ENCODE assay signal across 1 cellular context in the genomic region with DNA sequence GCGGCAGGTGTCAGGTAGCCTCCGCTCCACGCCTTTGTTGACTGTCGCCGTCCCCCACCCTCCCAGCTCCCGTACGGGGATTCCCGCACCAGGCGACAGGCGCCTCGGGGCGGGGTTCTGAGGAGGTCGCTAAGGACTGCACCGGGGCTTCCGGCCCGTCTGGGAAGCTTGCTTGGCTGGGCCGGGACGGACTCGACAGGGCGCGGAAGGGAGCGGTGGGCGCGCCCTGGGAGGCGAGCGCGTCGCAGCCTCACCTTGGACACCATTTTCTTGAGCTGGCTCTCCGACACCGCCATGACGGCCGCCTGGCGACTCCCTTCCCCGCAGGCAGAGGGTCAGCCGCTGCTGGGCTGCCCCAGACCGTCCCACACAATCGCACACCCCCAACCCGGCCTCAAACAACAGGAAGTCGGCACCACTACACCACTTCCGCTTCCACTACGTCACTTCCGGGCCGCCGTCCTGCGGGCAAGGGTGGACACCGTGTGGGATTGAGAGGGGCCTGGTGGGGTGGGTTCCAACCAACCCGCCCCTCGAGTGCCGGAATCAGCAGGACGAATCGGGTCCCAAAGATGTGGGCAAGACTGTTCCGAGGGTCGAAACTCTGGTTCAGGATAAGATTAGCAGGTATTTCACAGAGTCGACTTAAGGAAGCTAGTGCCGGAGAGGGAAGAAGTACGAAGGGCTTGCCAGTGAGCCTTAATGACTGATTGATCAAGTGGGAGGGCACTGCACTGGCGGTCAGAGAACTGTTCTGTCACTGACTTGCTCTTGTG.
TF ChIP-seq lines count a peak whose summit lies in the region.

TSS of gene TSG101 (minus strand) at position 422 of the 776 bp plus-strand sequence. CDS start at position 296, 126 bp downstream.

TF ChIP-seq in HepG2, 621 proteins besides CTCF, POLR2A, EP300 and RAD21 (continued from another document and continues in another):
- TF ChIP-seq ZNF513 (CRISPR knock-in tag; conservative IDR thresholded peaks at IDR 0.05) (no peak), ZNF788 (CRISPR knock-in tag; IDR thresholded peaks at IDR 0.05; ENCODE audit: borderline replicate concordance) (peak; percentile 57; the same call in 1 of the 2 replicates), ZUFSP (CRISPR knock-in tag; IDR thresholded peaks at IDR 0.05; ENCODE audit: borderline replicate concordance) (no peak), MIER3 (CRISPR knock-in tag; IDR thresholded peaks at IDR 0.05; ENCODE audit: borderline replicate concordance) (no peak; the same call in 1 of the 2 replicates), ESRRA (CRISPR knock-in tag; IDR thresholded peaks at IDR 0.05; ENCODE audit: low read depth) (no peak), AGO2 (optimal IDR thresholded peaks at IDR 0.05; ENCODE audit: low read depth, low read length) (peak; percentile 93), ZSCAN22 (CRISPR knock-in tag; IDR thresholded peaks at IDR 0.05) (no peak), ZHX2 (IDR thresholded peaks at IDR 0.05; ENCODE audit: low read depth) (peak; percentile 77), ZHX2 (CRISPR knock-in tag; IDR thresholded peaks at IDR 0.05; ENCODE audit: borderline replicate concordance) (0 out of 2 replicates have a peak, but pooled peaks have one; percentile 34), FOXA3 (CRISPR knock-in tag; IDR thresholded peaks at IDR 0.05) (peak; percentile 79), BRCA1 (CRISPR knock-in tag; IDR thresholded peaks at IDR 0.05) (peak; percentile 39; the same call in 1 of the 2 replicates), ZNF24 (IDR thresholded peaks at IDR 0.05) (no peak), PRPF4 (IDR thresholded peaks at IDR 0.05; ENCODE audit: low read depth, low read length, poor library complexity, severe bottlenecking) (no peak), ZFP62 (CRISPR knock-in tag; IDR thresholded peaks at IDR 0.05) (no peak), SAP130 (CRISPR knock-in tag; IDR thresholded peaks at IDR 0.05; ENCODE audit: low read depth) (peak; percentile 97), ZNF607 (CRISPR knock-in tag; IDR thresholded peaks at IDR 0.05; ENCODE audit: borderline replicate concordance) (peak; percentile 94), NFRKB (IDR thresholded peaks at IDR 0.05) (no peak), ZNF724P (CRISPR knock-in tag; IDR thresholded peaks at IDR 0.05; ENCODE audit: borderline replicate concordance) (peak; percentile 77; the same call in 1 of the 2 replicates), HCFC1 (IDR thresholded peaks at IDR 0.05; ENCODE audit: low read depth, low read length) (peak; percentile 55), ZNF782 (CRISPR knock-in tag; IDR thresholded peaks at IDR 0.05; ENCODE audit: borderline replicate concordance) (peak; percentile 96), TGIF2 (CRISPR knock-in tag; IDR thresholded peaks at IDR 0.05) (peak; percentile 39; the same call in 1 of the 2 replicates), ASH2L (IDR thresholded peaks at IDR 0.05; ENCODE audit: insufficient read length, low read depth, low read length) (peak; percentile 97), ZNF280D (CRISPR knock-in tag; IDR thresholded peaks at IDR 0.05) (peak; percentile 75; the same call in 1 of the 2 replicates), RFXANK (CRISPR knock-in tag; IDR thresholded peaks at IDR 0.05) (no peak), EED (CRISPR knock-in tag; IDR thresholded peaks at IDR 0.05) (0 out of 2 replicates have a peak, but pooled peaks have one; percentile 43), ZNF136 (CRISPR knock-in tag; IDR thresholded peaks at IDR 0.05; ENCODE audit: low read depth) (peak; percentile 86; the same call in 1 of the 2 replicates)
- TF ChIP-seq, protein P1, sequence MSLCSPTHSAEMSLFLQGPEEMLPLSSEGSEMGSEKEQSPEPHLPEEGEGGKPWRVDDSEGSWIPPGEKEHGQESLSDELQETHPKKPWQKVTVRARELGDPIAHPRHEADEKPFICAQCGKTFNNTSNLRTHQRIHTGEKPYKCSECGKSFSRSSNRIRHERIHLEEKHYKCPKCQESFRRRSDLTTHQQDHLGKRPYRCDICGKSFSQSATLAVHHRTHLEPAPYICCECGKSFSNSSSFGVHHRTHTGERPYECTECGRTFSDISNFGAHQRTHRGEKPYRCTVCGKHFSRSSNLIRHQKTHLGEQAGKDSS (CRISPR knock-in tag; IDR thresholded peaks at IDR 0.05; ENCODE audit: borderline replicate concordance, low read depth), result no peak
- TF ChIP-seq, protein P2, sequence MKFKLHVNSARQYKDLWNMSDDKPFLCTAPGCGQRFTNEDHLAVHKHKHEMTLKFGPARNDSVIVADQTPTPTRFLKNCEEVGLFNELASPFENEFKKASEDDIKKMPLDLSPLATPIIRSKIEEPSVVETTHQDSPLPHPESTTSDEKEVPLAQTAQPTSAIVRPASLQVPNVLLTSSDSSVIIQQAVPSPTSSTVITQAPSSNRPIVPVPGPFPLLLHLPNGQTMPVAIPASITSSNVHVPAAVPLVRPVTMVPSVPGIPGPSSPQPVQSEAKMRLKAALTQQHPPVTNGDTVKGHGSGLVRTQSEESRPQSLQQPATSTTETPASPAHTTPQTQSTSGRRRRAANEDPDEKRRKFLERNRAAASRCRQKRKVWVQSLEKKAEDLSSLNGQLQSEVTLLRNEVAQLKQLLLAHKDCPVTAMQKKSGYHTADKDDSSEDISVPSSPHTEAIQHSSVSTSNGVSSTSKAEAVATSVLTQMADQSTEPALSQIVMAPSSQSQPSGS (CRISPR knock-in tag; IDR thresholded peaks at IDR 0.05), result peak; percentile 84
- TF ChIP-seq, protein P3, sequence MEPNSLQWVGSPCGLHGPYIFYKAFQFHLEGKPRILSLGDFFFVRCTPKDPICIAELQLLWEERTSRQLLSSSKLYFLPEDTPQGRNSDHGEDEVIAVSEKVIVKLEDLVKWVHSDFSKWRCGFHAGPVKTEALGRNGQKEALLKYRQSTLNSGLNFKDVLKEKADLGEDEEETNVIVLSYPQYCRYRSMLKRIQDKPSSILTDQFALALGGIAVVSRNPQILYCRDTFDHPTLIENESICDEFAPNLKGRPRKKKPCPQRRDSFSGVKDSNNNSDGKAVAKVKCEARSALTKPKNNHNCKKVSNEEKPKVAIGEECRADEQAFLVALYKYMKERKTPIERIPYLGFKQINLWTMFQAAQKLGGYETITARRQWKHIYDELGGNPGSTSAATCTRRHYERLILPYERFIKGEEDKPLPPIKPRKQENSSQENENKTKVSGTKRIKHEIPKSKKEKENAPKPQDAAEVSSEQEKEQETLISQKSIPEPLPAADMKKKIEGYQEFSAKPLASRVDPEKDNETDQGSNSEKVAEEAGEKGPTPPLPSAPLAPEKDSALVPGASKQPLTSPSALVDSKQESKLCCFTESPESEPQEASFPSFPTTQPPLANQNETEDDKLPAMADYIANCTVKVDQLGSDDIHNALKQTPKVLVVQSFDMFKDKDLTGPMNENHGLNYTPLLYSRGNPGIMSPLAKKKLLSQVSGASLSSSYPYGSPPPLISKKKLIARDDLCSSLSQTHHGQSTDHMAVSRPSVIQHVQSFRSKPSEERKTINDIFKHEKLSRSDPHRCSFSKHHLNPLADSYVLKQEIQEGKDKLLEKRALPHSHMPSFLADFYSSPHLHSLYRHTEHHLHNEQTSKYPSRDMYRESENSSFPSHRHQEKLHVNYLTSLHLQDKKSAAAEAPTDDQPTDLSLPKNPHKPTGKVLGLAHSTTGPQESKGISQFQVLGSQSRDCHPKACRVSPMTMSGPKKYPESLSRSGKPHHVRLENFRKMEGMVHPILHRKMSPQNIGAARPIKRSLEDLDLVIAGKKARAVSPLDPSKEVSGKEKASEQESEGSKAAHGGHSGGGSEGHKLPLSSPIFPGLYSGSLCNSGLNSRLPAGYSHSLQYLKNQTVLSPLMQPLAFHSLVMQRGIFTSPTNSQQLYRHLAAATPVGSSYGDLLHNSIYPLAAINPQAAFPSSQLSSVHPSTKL (CRISPR knock-in tag; IDR thresholded peaks at IDR 0.05), result peak; percentile 63
- TF ChIP-seq, protein P4, sequence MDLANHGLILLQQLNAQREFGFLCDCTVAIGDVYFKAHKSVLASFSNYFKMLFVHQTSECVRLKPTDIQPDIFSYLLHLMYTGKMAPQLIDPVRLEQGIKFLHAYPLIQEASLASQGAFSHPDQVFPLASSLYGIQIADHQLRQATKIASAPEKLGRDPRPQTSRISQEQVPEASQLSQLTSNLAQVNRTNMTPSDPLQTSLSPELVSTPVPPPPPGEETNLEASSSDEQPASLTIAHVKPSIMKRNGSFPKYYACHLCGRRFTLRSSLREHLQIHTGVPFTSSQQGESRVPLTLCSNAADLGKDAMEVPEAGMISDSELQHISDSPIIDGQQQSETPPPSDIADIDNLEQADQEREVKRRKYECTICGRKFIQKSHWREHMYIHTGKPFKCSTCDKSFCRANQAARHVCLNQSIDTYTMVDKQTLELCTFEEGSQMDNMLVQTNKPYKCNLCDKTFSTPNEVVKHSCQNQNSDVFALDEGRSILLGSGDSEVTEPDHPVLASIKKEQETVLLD (CRISPR knock-in tag; IDR thresholded peaks at IDR 0.05; ENCODE audit: low read depth), result peak; percentile 81
